Comparison of ENCODE assay signal across 1 cellular context in the genomic region with DNA sequence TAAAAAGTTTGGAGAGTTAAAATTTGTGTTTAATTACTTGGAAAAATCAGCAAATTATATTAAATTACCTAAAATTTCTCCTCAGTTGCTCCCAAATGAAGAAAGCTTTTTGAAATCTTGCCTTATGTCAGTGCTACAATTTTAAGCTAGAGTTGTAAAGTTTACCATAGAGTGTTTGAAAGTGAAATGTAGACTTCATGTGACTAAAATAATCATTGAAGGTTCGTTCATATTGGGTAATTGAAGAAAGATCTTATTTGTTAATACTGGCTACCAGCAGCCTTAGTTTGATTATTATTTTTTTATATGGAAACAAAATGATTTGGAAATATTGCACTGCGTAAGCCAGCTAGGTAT.
TF ChIP-seq lines count a peak whose summit lies in the region.

No MANE protein-coding gene starts in this region.

TF ChIP-seq in endothelial cell of umbilical vein, 7 proteins besides CTCF, POLR2A, EP300 and RAD21 (continued from another document):
- TF ChIP-seq EZH2 (IDR thresholded peaks at IDR 0.05; ENCODE audit: borderline replicate concordance, low read depth, low read length, severe bottlenecking), result no peak
- TF ChIP-seq, protein P1, sequence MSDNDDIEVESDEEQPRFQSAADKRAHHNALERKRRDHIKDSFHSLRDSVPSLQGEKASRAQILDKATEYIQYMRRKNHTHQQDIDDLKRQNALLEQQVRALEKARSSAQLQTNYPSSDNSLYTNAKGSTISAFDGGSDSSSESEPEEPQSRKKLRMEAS (IDR thresholded peaks at IDR 0.05; ENCODE audit: insufficient read depth, insufficient read length), result no peak
- no peak for TF ChIP-seq FOS (IDR thresholded peaks at IDR 0.05; ENCODE audit: borderline replicate concordance, insufficient read depth, low read length)
